Comparison of ENCODE assay signal across 34 cellular contexts in the genomic region with DNA sequence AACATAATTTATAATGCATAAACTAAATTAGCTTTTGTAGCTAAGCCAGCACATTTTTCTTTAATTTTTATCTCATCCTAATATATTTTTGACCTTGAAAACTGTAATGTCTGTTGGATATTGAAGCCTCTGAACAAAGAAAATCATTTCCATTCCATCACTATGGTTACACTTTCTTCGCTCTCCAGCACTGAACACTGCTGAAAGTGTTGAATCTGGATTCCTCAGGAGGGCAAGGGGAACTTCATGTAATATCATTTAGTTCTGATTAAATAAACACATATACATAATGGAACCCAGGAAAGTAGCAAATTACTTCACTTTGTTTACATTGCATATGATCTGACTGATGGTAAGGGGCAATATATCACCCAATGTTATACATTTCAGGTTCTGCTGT.
"Had no signal": no experiment of that assay in that cellular context is flagged by ENCODE, and none has a peak within 500 bp of the region (broad histone marks: within the 10 kb centered on the region; RNA-seq: fewer than 3 reads in every experiment).

No MANE protein-coding gene starts in this region.

- H3K9me3 ChIP-seq: ascending aorta, breast epithelium had no signal

- DNase-seq: activated B cell treated with CpG ODN at 0.5 μM for 24 hours; activated CD4-positive, alpha-beta memory T cell treated with anti-CD3 and anti-CD28 coated beads for 36 hours; activated CD4-positive, alpha-beta T cell treated with anti-CD3 and anti-CD28 coated beads for 4 hours; activated CD4-positive, alpha-beta T cell treated with anti-CD3 and anti-CD28 coated beads, Interleukin-2, amount 10 ng/mL, durations not matched to agents 24 days and 14 days; activated CD4-positive, alpha-beta T cell treated with anti-CD3 and anti-CD28 coated beads, Interleukin-2, amount 50 U/mL, for 1 hour; activated CD4-positive, alpha-beta T cell treated with anti-CD3 and anti-CD28 coated beads, Interleukin-2, amount 50 U/mL, for 4 hours; activated CD4-positive, CD25-positive, alpha-beta regulatory T cell treated with anti-CD3 and anti-CD28 coated beads, Interleukin-2, amount 50 U/mL, for 72 hours; activated CD8-positive, alpha-beta memory T cell treated with anti-CD3 and anti-CD28 coated beads, Interleukin-2, amount 50 U/mL, for 4 hours; activated CD8-positive, alpha-beta T cell treated with anti-CD3 and anti-CD28 coated beads for 36 hours; activated effector memory CD4-positive, alpha-beta T cell treated with anti-CD3 and anti-CD28 coated beads, Interleukin-2, amount 50 U/mL, for 16 hours; activated naive CD4-positive, alpha-beta T cell treated with anti-CD3 and anti-CD28 coated beads, Interleukin-2, amount 10 ng/mL, durations not matched to agents 7 days and 5 days; activated naive CD4-positive, alpha-beta T cell treated with Interleukin-2 at 50 U/mL for 16 hours; activated naive CD8-positive, alpha-beta T cell treated with anti-CD3 and anti-CD28 coated beads, Interleukin-2, amount 10 ng/mL, durations not matched to agents 7 days and 5 days; activated naive CD8-positive, alpha-beta T cell treated with anti-CD3 and anti-CD28 coated beads, Interleukin-2, amount 50 U/mL, for 24 hours; activated T-cell treated with anti-CD3 and anti-CD28 coated beads for 4 hours; activated T-cell treated with anti-CD3 and anti-CD28 coated beads, Interleukin-2, amount 50 U/mL, for 1 hour; activated T-cell treated with anti-CD3 and anti-CD28 coated beads, Interleukin-2, amount 50 U/mL, for 4 hours; activated T-cell treated with anti-CD3 and anti-CD28 coated beads, Interleukin-2, amount 50 U/mL, for 72 hours; amygdala; anterior cingulate cortex; brain microvascular endothelial cell; central memory CD4-positive, alpha-beta T cell; T-helper 1 cell; T-helper 2 cell; T-helper 9 cell had no signal

- H3K4me3 Mint-ChIP-seq: activated B cell treated with CpG ODN at 0.5 μM for 24 hours; activated CD4-positive, alpha-beta memory T cell treated with anti-CD3 and anti-CD28 coated beads for 36 hours; activated CD4-positive, alpha-beta T cell treated with anti-CD3 and anti-CD28 coated beads, Interleukin-2, amount 10 ng/mL, durations not matched to agents 24 days and 14 days; activated CD8-positive, alpha-beta T cell treated with anti-CD3 and anti-CD28 coated beads for 36 hours; activated naive CD4-positive, alpha-beta T cell treated with anti-CD3 and anti-CD28 coated beads, Interleukin-2, amount 10 ng/mL, durations not matched to agents 7 days and 5 days; activated naive CD4-positive, alpha-beta T cell treated with anti-CD3 and anti-CD28 coated beads, Interleukin-2, amount 50 U/mL, for 24 hours; activated naive CD8-positive, alpha-beta T cell; activated naive CD8-positive, alpha-beta T cell treated with anti-CD3 and anti-CD28 coated beads, Interleukin-2, amount 10 ng/mL, durations not matched to agents 7 days and 5 days; activated naive CD8-positive, alpha-beta T cell treated with anti-CD3 and anti-CD28 coated beads, Interleukin-2, amount 50 U/mL, for 24 hours; activated T-cell treated with anti-CD3 and anti-CD28 coated beads, Interleukin-2, amount 50 U/mL, for 4 hours; activated T-cell treated with anti-CD3 and anti-CD28 coated beads, Interleukin-2, amount 50 U/mL, for 72 hours; activated T-helper 1 cell treated with anti-CD3 and anti-CD28 coated beads, Interleukin-12 subunit alpha, Interleukin-12 subunit beta, Interleukin-2, Interleukin-4 antibody, amounts not matched to agents 30 ng/mL and 10 ng/mL and 1 ng/mL, durations not matched to agents 14 hours and 24 hours and 36 hours; activated T-helper 17 cell treated with anti-CD3 and anti-CD28 coated beads, Interleukin-2, amount 50 U/mL, for 72 hours; T-helper 1 cell treated with Interleukin-12 subunit alpha and Interleukin-12 subunit beta and Interleukin-4 antibody, amounts not matched to agents 30 μg/mL and 1 μg/mL, for 36 hours; T-helper 2 cell treated with Interferon-gamma antibody and Interleukin-4, amounts not matched to agents 5 μg/mL and 100 μg/mL, for 36 hours had no signal

- H3K4me1 Mint-ChIP-seq: activated B cell treated with CpG ODN at 0.5 μM for 24 hours; activated CD4-positive, alpha-beta T cell treated with anti-CD3 and anti-CD28 coated beads, Interleukin-2, amount 10 ng/mL, durations not matched to agents 24 days and 14 days; activated naive CD4-positive, alpha-beta T cell treated with anti-CD3 and anti-CD28 coated beads, Interleukin-2, amount 10 ng/mL, durations not matched to agents 7 days and 5 days; activated naive CD4-positive, alpha-beta T cell treated with anti-CD3 and anti-CD28 coated beads, Interleukin-2, amount 50 U/mL, for 24 hours; activated naive CD8-positive, alpha-beta T cell treated with anti-CD3 and anti-CD28 coated beads, Interleukin-2, amount 10 ng/mL, durations not matched to agents 7 days and 5 days; activated naive CD8-positive, alpha-beta T cell treated with anti-CD3 and anti-CD28 coated beads, Interleukin-2, amount 50 U/mL, for 24 hours; activated T-helper 17 cell treated with anti-CD3 and anti-CD28 coated beads, Interleukin-2, amount 50 U/mL, for 72 hours had no signal

- H3K36me3 ChIP-seq: ascending aorta, brain microvascular endothelial cell, breast epithelium had no signal

- H3K36me3 Mint-ChIP-seq: activated CD4-positive, alpha-beta memory T cell treated with anti-CD3 and anti-CD28 coated beads for 36 hours; activated naive CD4-positive, alpha-beta T cell treated with anti-CD3 and anti-CD28 coated beads, Interleukin-2, amount 10 ng/mL, durations not matched to agents 7 days and 5 days; activated naive CD4-positive, alpha-beta T cell treated with anti-CD3 and anti-CD28 coated beads, Interleukin-2, amount 50 U/mL, for 24 hours; activated naive CD8-positive, alpha-beta T cell; activated naive CD8-positive, alpha-beta T cell treated with anti-CD3 and anti-CD28 coated beads, Interleukin-2, amount 10 ng/mL, durations not matched to agents 7 days and 5 days had no signal

- H3K4me3 ChIP-seq: ascending aorta, breast epithelium had no signal

- H3K27ac ChIP-seq: ascending aorta, brain microvascular endothelial cell, breast epithelium, VCaP had no signal

- H3K9me3 Mint-ChIP-seq: activated naive CD8-positive, alpha-beta T cell treated with anti-CD3 and anti-CD28 coated beads, Interleukin-2, amount 10 ng/mL, durations not matched to agents 7 days and 5 days had no signal

- ATAC-seq: activated CD8-positive, alpha-beta T cell treated with anti-CD3 and anti-CD28 coated beads for 36 hours; activated naive CD8-positive, alpha-beta T cell treated with anti-CD3 and anti-CD28 coated beads, Interleukin-2, amount 50 U/mL, for 24 hours; activated T-cell treated with anti-CD3 and anti-CD28 coated beads, Interleukin-2, amount 50 U/mL, for 4 hours; activated T-cell treated with anti-CD3 and anti-CD28 coated beads, Interleukin-2, amount 50 U/mL, for 72 hours; activated T-helper 17 cell treated with anti-CD3 and anti-CD28 coated beads, Interleukin-2, amount 50 U/mL, for 72 hours had no signal

- H3K4me1 ChIP-seq: ascending aorta, breast epithelium had no signal

- H3K27ac Mint-ChIP-seq: activated B cell treated with CpG ODN at 0.5 μM for 24 hours; activated CD4-positive, alpha-beta memory T cell treated with anti-CD3 and anti-CD28 coated beads for 36 hours; activated CD4-positive, alpha-beta T cell treated with anti-CD3 and anti-CD28 coated beads, Interleukin-2, amount 10 ng/mL, durations not matched to agents 24 days and 14 days; activated CD8-positive, alpha-beta T cell treated with anti-CD3 and anti-CD28 coated beads for 36 hours; activated naive CD4-positive, alpha-beta T cell treated with anti-CD3 and anti-CD28 coated beads, Interleukin-2, amount 10 ng/mL, durations not matched to agents 7 days and 5 days; activated naive CD4-positive, alpha-beta T cell treated with anti-CD3 and anti-CD28 coated beads, Interleukin-2, amount 50 U/mL, for 24 hours; activated naive CD8-positive, alpha-beta T cell; activated naive CD8-positive, alpha-beta T cell treated with anti-CD3 and anti-CD28 coated beads, Interleukin-2, amount 10 ng/mL, durations not matched to agents 7 days and 5 days; activated naive CD8-positive, alpha-beta T cell treated with anti-CD3 and anti-CD28 coated beads, Interleukin-2, amount 50 U/mL, for 24 hours; activated T-cell treated with anti-CD3 and anti-CD28 coated beads, Interleukin-2, amount 50 U/mL, for 72 hours; activated T-helper 1 cell treated with anti-CD3 and anti-CD28 coated beads, Interleukin-12 subunit alpha, Interleukin-12 subunit beta, Interleukin-2, Interleukin-4 antibody, amounts not matched to agents 30 ng/mL and 10 ng/mL and 1 ng/mL, durations not matched to agents 14 hours and 24 hours and 36 hours; activated T-helper 17 cell treated with anti-CD3 and anti-CD28 coated beads, Interleukin-2, amount 50 U/mL, for 72 hours; T-helper 1 cell treated with Interleukin-12 subunit alpha and Interleukin-12 subunit beta and Interleukin-4 antibody, amounts not matched to agents 30 μg/mL and 1 μg/mL, for 36 hours; T-helper 2 cell treated with Interferon-gamma antibody and Interleukin-4, amounts not matched to agents 5 μg/mL and 100 μg/mL, for 36 hours had no signal

- H3K27me3 Mint-ChIP-seq: activated B cell treated with CpG ODN at 0.5 μM for 24 hours; activated CD4-positive, alpha-beta memory T cell treated with anti-CD3 and anti-CD28 coated beads for 36 hours; activated CD4-positive, alpha-beta T cell treated with anti-CD3 and anti-CD28 coated beads, Interleukin-2, amount 10 ng/mL, durations not matched to agents 24 days and 14 days; activated CD8-positive, alpha-beta T cell treated with anti-CD3 and anti-CD28 coated beads for 36 hours; activated naive CD4-positive, alpha-beta T cell treated with anti-CD3 and anti-CD28 coated beads, Interleukin-2, amount 10 ng/mL, durations not matched to agents 7 days and 5 days; activated naive CD4-positive, alpha-beta T cell treated with anti-CD3 and anti-CD28 coated beads, Interleukin-2, amount 50 U/mL, for 24 hours; activated naive CD8-positive, alpha-beta T cell; activated naive CD8-positive, alpha-beta T cell treated with anti-CD3 and anti-CD28 coated beads, Interleukin-2, amount 10 ng/mL, durations not matched to agents 7 days and 5 days; activated naive CD8-positive, alpha-beta T cell treated with anti-CD3 and anti-CD28 coated beads, Interleukin-2, amount 50 U/mL, for 24 hours; activated T-helper 17 cell treated with anti-CD3 and anti-CD28 coated beads, Interleukin-2, amount 50 U/mL, for 72 hours had no signal

- H3K27me3 ChIP-seq: ascending aorta, brain microvascular endothelial cell, breast epithelium had no signal
